In the genomic region with DNA sequence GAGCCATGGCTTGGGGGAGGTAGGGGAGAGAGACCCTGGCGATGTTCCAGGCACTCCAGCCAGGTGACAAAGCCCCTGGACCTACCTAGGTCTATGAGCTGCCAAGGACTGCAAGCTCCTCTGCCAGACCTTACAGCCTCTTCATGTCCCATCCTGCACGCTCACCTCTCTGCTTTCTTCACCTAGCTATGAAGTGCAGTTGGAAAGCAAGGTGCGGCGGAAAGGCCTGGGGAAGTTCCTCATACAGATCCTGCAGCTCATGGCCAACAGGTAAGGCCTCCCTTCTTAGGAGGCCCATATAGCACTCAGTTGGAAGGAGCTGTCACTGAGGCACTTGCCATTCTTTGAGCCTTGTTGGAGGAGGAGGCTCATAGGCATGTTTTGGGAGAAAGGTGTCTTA, we compare ENCODE assay signal across 17 cellular contexts. TPM values are rescaled to one million over a fixed set of nuclear protein-coding genes. Genes with fewer than 3 reads are reported as not detected.
DNase-seq lines count a peak whose midpoint lies in the region; ATAC-seq and TF ChIP-seq lines count a peak whose summit lies in the region.
"Had no signal": no experiment of that assay in that cellular context is flagged by ENCODE, and none has a peak within 500 bp of the region (broad histone marks: within the 10 kb centered on the region; RNA-seq: fewer than 3 reads in every experiment).

No MANE protein-coding gene starts in this region.

- peak overlapping the region; percentile 88 for H3K27ac Mint-ChIP-seq in activated CD8-positive, alpha-beta memory T cell treated with anti-CD3 and anti-CD28 coated beads, Interleukin-2, amount 10 ng/mL, durations not matched to agents 7 days and 5 days
- H3K27ac Mint-ChIP-seq in T-cell (peak overlapping the region; percentile 80 to 89), endodermal cell (peak overlapping the region; percentile 79)

- TF ChIP-seq CTCF in endodermal cell (conservative IDR thresholded peaks at IDR 0.05): no peak
- no peak for TF ChIP-seq CTCF in prostate gland (IDR thresholded peaks at IDR 0.05)

- peaks cover 33% of the 10 kb centered on the region for H3K36me3 Mint-ChIP-seq in activated CD8-positive, alpha-beta memory T cell treated with anti-CD3 and anti-CD28 coated beads, Interleukin-2, amount 10 ng/mL, durations not matched to agents 7 days and 5 days
- H3K36me3 Mint-ChIP-seq in T-cell (peaks cover 24% of the 10 kb centered on the region), endodermal cell (ENCODE audit: low read depth) (peaks cover 77% of the 10 kb centered on the region)

- no peak overlapping the region for H3K9ac ChIP-seq in endodermal cell (ENCODE audit: extremely low read depth, low read length, poor library complexity, severe bottlenecking)

- peak overlapping the region; percentile 57 for H3K4me3 Mint-ChIP-seq in activated CD8-positive, alpha-beta memory T cell treated with anti-CD3 and anti-CD28 coated beads, Interleukin-2, amount 10 ng/mL, durations not matched to agents 7 days and 5 days
- peak overlapping the region in 1 of 3 donors; percentile 53 for H3K4me3 Mint-ChIP-seq in T-cell
- no peak overlapping the region for H3K4me3 Mint-ChIP-seq in endodermal cell

- H3K27ac ChIP-seq in endodermal cell (ENCODE audit: low read depth, low read length): no peak overlapping the region
- H3K27ac ChIP-seq in prostate gland: peak overlapping the region; percentile 28 to 40
- H3K27ac ChIP-seq: testis had no signal

- TF ChIP-seq POLR2A in prostate gland (IDR thresholded peaks at IDR 0.05): no peak

- no peaks in the 10 kb centered on the region for H3K27me3 Mint-ChIP-seq in activated CD8-positive, alpha-beta memory T cell treated with anti-CD3 and anti-CD28 coated beads, Interleukin-2, amount 10 ng/mL, durations not matched to agents 7 days and 5 days
- H3K27me3 Mint-ChIP-seq in T-cell: no peaks in the 10 kb centered on the region
- H3K27me3 Mint-ChIP-seq in endodermal cell (ENCODE audit: insufficient read depth): no peaks in the 10 kb centered on the region

- no peaks in the 10 kb centered on the region for H3K9me3 Mint-ChIP-seq in activated CD8-positive, alpha-beta memory T cell treated with anti-CD3 and anti-CD28 coated beads, Interleukin-2, amount 10 ng/mL, durations not matched to agents 7 days and 5 days (ENCODE audit: low read depth)
- H3K9me3 Mint-ChIP-seq in T-cell: no peaks in the 10 kb centered on the region
- H3K9me3 Mint-ChIP-seq in endodermal cell: no peaks in the 10 kb centered on the region
- H3K9me3 Mint-ChIP-seq: activated T-cell treated with anti-CD3 and anti-CD28 coated beads, Interleukin-2, amount 50 U/mL, for 72 hours had no signal

- H3K4me3 ChIP-seq in endodermal cell (ENCODE audit: low read length) (no peak overlapping the region), prostate gland (no peak overlapping the region)
- H3K4me3 ChIP-seq: testis had no signal

- no peaks in the 10 kb centered on the region for H3K4me1 ChIP-seq in endodermal cell (ENCODE audit: control insufficient read depth, insufficient read depth, low read length)
- no peaks in the 10 kb centered on the region for H3K4me1 ChIP-seq in prostate gland (replicated peaks)
- H3K4me1 ChIP-seq: testis had no signal

- H3K9me3 ChIP-seq in endodermal cell (ENCODE audit: control insufficient read depth, low read length): no peaks in the 10 kb centered on the region
- H3K9me3 ChIP-seq in prostate gland: no peaks in the 10 kb centered on the region
- H3K9me3 ChIP-seq: testis had no signal

- WGBS in endodermal cell (ENCODE audit: insufficient coverage in 1 of 2, insufficient read length in 1 of 2), 2 experiments: 99 to 100% methylated on average over 3 to 4 of the region's 4 CpGs
- 58% methylated on average over 4 of the region's 4 CpGs for WGBS in prostate gland

- DNase-seq in activated CD8-positive, alpha-beta memory T cell treated with anti-CD3 and anti-CD28 coated beads, Interleukin-2, amount 10 ng/mL, durations not matched to agents 7 days and 5 days: no peak
- no peak for DNase-seq in activated CD8-positive, alpha-beta memory T cell treated with anti-CD3 and anti-CD28 coated beads, Interleukin-2, amount 50 U/mL, for 4 hours
- DNase-seq in T-cell: no peak
- DNase-seq in endodermal cell: no peak
- DNase-seq in prostate gland (ENCODE audit: low spot score): peak; percentile 20
- no peak for DNase-seq in hypothalamus (lab: John Stamatoyannopoulos, UW)
- no peak for DNase-seq in NCI-H1417 (lab: John Stamatoyannopoulos, UW)
- DNase-seq: amygdala, C1 segment of cervical spinal cord, DMS153, head of caudate nucleus, NCI-H1694 treated with DMSO at 0.1 percent for 48 hours, testis had no signal

- no peaks in the 10 kb centered on the region for H3K27me3 ChIP-seq in endodermal cell (ENCODE audit: control insufficient read depth, insufficient read depth, low read length, poor library complexity, severe bottlenecking)
- H3K27me3 ChIP-seq in prostate gland (replicated peaks; ENCODE audit: insufficient read depth): no peaks in the 10 kb centered on the region
- H3K27me3 ChIP-seq: testis had no signal

- intact Hi-C loops in prostate gland (cut with DNase I): no loop called here

- CTCF ChIA-PET in activated CD8-positive, alpha-beta memory T cell treated with anti-CD3 and anti-CD28 coated beads, Interleukin-2, amount 10 ng/mL, durations not matched to agents 7 days and 5 days (lab: Charles Lee): interaction anchor here (0.9 to 3.4 kb wide), 9 partner anchors 8 to 200 kb away, joined by 3 to 27 read pairs (median 4); a partner anchor contains a TSS
- CTCF ChIA-PET in T-cell (lab: Charles Lee): interaction anchor here in 1 of 2 donors (0.7 kb wide), 1 partner anchor 115 kb away, joined by 6 read pairs; no protein-coding TSS in a partner anchor

- peaks cover 33% of the 10 kb centered on the region for H3K4me1 Mint-ChIP-seq in activated CD8-positive, alpha-beta memory T cell treated with anti-CD3 and anti-CD28 coated beads, Interleukin-2, amount 10 ng/mL, durations not matched to agents 7 days and 5 days
- H3K4me1 Mint-ChIP-seq in T-cell (peaks cover 21 to 26% (median 23%) of the 10 kb centered on the region in 3 donors), endodermal cell (peaks cover 15% of the 10 kb centered on the region)

- POLR2A ChIA-PET in T-cell (lab: Charles Lee): interaction anchor here in 1 of 2 donors (0.5 kb wide), 1 partner anchor 78 kb away, joined by 7 read pairs; no protein-coding TSS in a partner anchor

- H3K36me3 ChIP-seq in endodermal cell (ENCODE audit: control insufficient read depth, insufficient read depth, low read length) (peaks cover 64% of the 10 kb centered on the region), prostate gland (peaks cover 0 to 7% of the 10 kb centered on the region in 2 donors)

- ATAC-seq in activated CD8-positive, alpha-beta memory T cell treated with anti-CD3 and anti-CD28 coated beads, Interleukin-2, amount 10 ng/mL, durations not matched to agents 7 days and 5 days: no peak
- ATAC-seq in T-cell (replicated peaks in 1 of 4): no peak
- no peak for ATAC-seq in HG03025 (IDR thresholded peaks at IDR 0.05; ENCODE audit: low FRiP score, unreplicated experiment)
- ATAC-seq: HepG2, Panc1 had no signal

RNA-seq across cellular contexts. Expression of a gene that starts 13.8 kb away (rescaled TPM):
- total RNA-seq in activated CD8-positive, alpha-beta memory T cell treated with anti-CD3 and anti-CD28 coated beads, Interleukin-2, amount 10 ng/mL, durations not matched to agents 7 days and 5 days: 10 to 100 TPM; 37.0 to 46.0 TPM
- total RNA-seq in T-cell (10 to 100 TPM; 19.0 to 27.5 (median 23.5) TPM), endodermal cell (10 to 100 TPM; 47.2 to 53.5 TPM), prostate gland (10 to 100 TPM; 23.3 to 24.7 TPM)
- polyA plus RNA-seq in endodermal cell (2013, experiment 1 of 2): 34.7 TPM
- 34.0 TPM for polyA plus RNA-seq in endodermal cell (2013, experiment 2 of 2)

RNA-seq across cellular contexts. Expression of a gene that starts 21.9 kb away (rescaled TPM):
- total RNA-seq in activated CD8-positive, alpha-beta memory T cell treated with anti-CD3 and anti-CD28 coated beads, Interleukin-2, amount 10 ng/mL, durations not matched to agents 7 days and 5 days: 100 to 1,000 TPM; 445 to 484 TPM
- total RNA-seq in T-cell: 100 to 1,000 TPM; 108 to 152 (median 125) TPM
- 100 to 1,000 TPM; 258 to 298 TPM for total RNA-seq in endodermal cell
- polyA plus RNA-seq in endodermal cell (2013, experiment 1 of 2): 420 TPM
- polyA plus RNA-seq in endodermal cell (2013, experiment 2 of 2): 373 TPM
- 1,000 to 10,000 TPM in 1 of 2 donors, 100 to 1,000 TPM in 1; 597 to 1,196 TPM for total RNA-seq in prostate gland

RNA-seq across cellular contexts. Expression of a gene that starts 33.7 kb away (rescaled TPM):
- 10 to 100 TPM; 90.1 to 97.6 TPM for total RNA-seq in activated CD8-positive, alpha-beta memory T cell treated with anti-CD3 and anti-CD28 coated beads, Interleukin-2, amount 10 ng/mL, durations not matched to agents 7 days and 5 days
- total RNA-seq in T-cell: 10 to 100 TPM; 63.1 to 76.7 (median 67.2) TPM
- 10 to 100 TPM; 87.7 to 95.1 TPM for total RNA-seq in endodermal cell
- 147 TPM for polyA plus RNA-seq in endodermal cell (2013, experiment 1 of 2)
- 134 TPM for polyA plus RNA-seq in endodermal cell (2013, experiment 2 of 2)
- total RNA-seq in prostate gland: 100 to 1,000 TPM in 1 of 2 donors, 10 to 100 TPM in 1; 79.6 to 118 TPM

RNA-seq across cellular contexts. Expression of a gene that starts 35.6 kb away (rescaled TPM):
- under 1 TPM; 0.16 to 0.47 TPM for total RNA-seq in activated CD8-positive, alpha-beta memory T cell treated with anti-CD3 and anti-CD28 coated beads, Interleukin-2, amount 10 ng/mL, durations not matched to agents 7 days and 5 days
- total RNA-seq in T-cell (under 1 TPM in 3 of 5 donors, not detected in 2; 0.09 to 0.26 (median 0.10) TPM), endodermal cell (10 to 100 TPM; 45.0 to 51.4 TPM), prostate gland (1 to 10 TPM in 1 of 2 donors, under 1 TPM in 1; 0.64 to 3.3 TPM)
- polyA plus RNA-seq in endodermal cell (2013, experiment 1 of 2): 111 TPM
- 95.2 TPM for polyA plus RNA-seq in endodermal cell (2013, experiment 2 of 2)
